ENCODE assay signal across 1 cellular context in the genomic region with DNA sequence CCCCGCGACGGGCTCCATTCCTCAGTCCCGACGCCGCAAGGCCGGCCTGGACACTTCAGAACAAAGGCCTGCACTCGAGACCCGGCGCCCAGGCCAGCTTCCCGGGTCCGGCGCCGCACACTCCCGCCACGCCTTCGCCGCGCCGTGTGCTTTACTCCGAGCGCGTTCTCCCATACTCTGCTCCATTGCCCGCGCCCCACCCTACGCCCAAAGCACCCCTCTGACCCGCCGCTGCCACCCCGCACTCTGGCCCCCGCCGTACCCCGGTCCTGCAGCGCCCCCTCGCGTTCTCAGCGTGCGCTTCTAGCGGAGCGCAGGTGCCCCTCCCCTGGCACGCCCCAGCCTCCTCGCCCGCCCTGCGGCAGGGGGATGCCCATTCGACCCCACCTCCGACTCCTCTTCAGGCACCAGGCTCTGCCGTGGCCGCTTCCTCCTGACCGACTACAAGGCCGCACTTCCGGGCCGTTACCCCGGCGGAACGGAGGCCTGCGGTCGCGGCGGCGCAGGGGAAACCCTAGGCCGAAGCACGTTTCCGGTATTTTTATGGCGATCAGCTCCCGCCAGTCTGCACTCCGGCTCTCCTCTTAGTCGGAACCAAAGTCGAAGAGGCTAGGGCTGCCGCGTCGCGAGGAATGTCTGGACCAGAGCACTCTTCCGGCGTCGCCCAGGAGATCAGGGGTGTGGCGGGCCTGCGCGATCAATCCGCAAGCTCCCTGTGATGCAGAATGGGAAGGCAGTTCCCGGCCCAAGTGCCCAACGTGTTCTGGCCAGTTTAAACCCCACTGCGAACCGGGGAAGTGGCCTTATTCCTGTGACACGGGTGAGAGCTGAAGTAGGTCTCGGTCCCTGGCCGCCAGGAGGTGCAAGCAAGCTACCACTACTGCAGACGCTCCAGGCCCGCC.
TF ChIP-seq lines count a peak whose summit lies in the region.

Gene ZBTB45, minus strand, starts transcription at position 456 of the 902 bp plus-strand sequence. CDS start 2,137 bp downstream, outside the sequence.

TF ChIP-seq in K562, 482 proteins besides CTCF, POLR2A, EP300 and RAD21 (continued from another document and continues in another):
- TF ChIP-seq, protein P1, sequence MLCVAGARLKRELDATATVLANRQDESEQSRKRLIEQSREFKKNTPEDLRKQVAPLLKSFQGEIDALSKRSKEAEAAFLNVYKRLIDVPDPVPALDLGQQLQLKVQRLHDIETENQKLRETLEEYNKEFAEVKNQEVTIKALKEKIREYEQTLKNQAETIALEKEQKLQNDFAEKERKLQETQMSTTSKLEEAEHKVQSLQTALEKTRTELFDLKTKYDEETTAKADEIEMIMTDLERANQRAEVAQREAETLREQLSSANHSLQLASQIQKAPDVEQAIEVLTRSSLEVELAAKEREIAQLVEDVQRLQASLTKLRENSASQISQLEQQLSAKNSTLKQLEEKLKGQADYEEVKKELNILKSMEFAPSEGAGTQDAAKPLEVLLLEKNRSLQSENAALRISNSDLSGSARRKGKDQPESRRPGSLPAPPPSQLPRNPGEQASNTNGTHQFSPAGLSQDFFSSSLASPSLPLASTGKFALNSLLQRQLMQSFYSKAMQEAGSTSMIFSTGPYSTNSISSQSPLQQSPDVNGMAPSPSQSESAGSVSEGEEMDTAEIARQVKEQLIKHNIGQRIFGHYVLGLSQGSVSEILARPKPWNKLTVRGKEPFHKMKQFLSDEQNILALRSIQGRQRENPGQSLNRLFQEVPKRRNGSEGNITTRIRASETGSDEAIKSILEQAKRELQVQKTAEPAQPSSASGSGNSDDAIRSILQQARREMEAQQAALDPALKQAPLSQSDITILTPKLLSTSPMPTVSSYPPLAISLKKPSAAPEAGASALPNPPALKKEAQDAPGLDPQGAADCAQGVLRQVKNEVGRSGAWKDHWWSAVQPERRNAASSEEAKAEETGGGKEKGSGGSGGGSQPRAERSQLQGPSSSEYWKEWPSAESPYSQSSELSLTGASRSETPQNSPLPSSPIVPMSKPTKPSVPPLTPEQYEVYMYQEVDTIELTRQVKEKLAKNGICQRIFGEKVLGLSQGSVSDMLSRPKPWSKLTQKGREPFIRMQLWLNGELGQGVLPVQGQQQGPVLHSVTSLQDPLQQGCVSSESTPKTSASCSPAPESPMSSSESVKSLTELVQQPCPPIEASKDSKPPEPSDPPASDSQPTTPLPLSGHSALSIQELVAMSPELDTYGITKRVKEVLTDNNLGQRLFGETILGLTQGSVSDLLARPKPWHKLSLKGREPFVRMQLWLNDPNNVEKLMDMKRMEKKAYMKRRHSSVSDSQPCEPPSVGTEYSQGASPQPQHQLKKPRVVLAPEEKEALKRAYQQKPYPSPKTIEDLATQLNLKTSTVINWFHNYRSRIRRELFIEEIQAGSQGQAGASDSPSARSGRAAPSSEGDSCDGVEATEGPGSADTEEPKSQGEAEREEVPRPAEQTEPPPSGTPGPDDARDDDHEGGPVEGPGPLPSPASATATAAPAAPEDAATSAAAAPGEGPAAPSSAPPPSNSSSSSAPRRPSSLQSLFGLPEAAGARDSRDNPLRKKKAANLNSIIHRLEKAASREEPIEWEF (CRISPR knock-in tag; IDR thresholded peaks at IDR 0.05), result no peak
- peak; percentile 16; the same call in 1 of the 2 replicates for TF ChIP-seq ZNF41 (CRISPR knock-in tag; conservative IDR thresholded peaks at IDR 0.05)
- peak; percentile 60 for TF ChIP-seq ARID1B (IDR thresholded peaks at IDR 0.05)
- TF ChIP-seq KAT8 (IDR thresholded peaks at IDR 0.05; ENCODE audit: low read depth), result no peak
- TF ChIP-seq CHD1 (IDR thresholded peaks at IDR 0.05; ENCODE audit: low read length), result peak; percentile 84
- peak; percentile 73; the same call in 1 of the 2 replicates for TF ChIP-seq ZNF76 (CRISPR knock-in tag; IDR thresholded peaks at IDR 0.05; ENCODE audit: borderline replicate concordance)
- peak; percentile 98 for TF ChIP-seq RBM22 (IDR thresholded peaks at IDR 0.05; ENCODE audit: low read depth, low read length, poor library complexity, severe bottlenecking)
- peak; percentile 92 for TF ChIP-seq CREM (IDR thresholded peaks at IDR 0.05; ENCODE audit: low read depth)
- TF ChIP-seq SRF (CRISPR knock-in tag; IDR thresholded peaks at IDR 0.05), result peak in 1 of 2 experiments; percentile 75; a peak in 1 of 4 replicates
- no peak for TF ChIP-seq CEBPG (CRISPR knock-in tag; IDR thresholded peaks at IDR 0.05)
- no peak for TF ChIP-seq CEBPG (tag; conservative IDR thresholded peaks at IDR 0.05 in 1 of 2, IDR thresholded peaks at IDR 0.05 in 1 of 2)
- TF ChIP-seq ZHX1 (conservative IDR thresholded peaks at IDR 0.05; ENCODE audit: low read length), result peak; percentile 48; the same call in 1 of the 2 replicates
- TF ChIP-seq PTRF (tag; IDR thresholded peaks at IDR 0.05), result no peak
- TF ChIP-seq, protein P2, sequence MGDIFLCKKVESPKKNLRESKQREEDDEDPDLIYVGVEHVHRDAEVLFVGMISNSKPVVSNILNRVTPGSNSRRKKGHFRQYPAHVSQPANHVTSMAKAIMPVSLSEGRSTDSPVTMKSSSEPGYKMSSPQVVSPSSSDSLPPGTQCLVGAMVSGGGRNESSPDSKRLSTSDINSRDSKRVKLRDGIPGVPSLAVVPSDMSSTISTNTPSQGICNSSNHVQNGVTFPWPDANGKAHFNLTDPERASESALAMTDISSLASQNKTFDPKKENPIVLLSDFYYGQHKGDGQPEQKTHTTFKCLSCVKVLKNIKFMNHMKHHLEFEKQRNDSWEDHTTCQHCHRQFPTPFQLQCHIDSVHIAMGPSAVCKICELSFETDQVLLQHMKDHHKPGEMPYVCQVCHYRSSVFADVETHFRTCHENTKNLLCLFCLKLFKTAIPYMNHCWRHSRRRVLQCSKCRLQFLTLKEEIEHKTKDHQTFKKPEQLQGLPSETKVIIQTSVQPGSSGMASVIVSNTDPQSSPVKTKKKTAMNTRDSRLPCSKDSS (IDR thresholded peaks at IDR 0.05; ENCODE audit: low read depth, partially characterized antibody), result no peak
- no peak for TF ChIP-seq WHSC1 (IDR thresholded peaks at IDR 0.05; ENCODE audit: low read length)
- no peak for TF ChIP-seq MITF (IDR thresholded peaks at IDR 0.05)
- TF ChIP-seq, protein P3, sequence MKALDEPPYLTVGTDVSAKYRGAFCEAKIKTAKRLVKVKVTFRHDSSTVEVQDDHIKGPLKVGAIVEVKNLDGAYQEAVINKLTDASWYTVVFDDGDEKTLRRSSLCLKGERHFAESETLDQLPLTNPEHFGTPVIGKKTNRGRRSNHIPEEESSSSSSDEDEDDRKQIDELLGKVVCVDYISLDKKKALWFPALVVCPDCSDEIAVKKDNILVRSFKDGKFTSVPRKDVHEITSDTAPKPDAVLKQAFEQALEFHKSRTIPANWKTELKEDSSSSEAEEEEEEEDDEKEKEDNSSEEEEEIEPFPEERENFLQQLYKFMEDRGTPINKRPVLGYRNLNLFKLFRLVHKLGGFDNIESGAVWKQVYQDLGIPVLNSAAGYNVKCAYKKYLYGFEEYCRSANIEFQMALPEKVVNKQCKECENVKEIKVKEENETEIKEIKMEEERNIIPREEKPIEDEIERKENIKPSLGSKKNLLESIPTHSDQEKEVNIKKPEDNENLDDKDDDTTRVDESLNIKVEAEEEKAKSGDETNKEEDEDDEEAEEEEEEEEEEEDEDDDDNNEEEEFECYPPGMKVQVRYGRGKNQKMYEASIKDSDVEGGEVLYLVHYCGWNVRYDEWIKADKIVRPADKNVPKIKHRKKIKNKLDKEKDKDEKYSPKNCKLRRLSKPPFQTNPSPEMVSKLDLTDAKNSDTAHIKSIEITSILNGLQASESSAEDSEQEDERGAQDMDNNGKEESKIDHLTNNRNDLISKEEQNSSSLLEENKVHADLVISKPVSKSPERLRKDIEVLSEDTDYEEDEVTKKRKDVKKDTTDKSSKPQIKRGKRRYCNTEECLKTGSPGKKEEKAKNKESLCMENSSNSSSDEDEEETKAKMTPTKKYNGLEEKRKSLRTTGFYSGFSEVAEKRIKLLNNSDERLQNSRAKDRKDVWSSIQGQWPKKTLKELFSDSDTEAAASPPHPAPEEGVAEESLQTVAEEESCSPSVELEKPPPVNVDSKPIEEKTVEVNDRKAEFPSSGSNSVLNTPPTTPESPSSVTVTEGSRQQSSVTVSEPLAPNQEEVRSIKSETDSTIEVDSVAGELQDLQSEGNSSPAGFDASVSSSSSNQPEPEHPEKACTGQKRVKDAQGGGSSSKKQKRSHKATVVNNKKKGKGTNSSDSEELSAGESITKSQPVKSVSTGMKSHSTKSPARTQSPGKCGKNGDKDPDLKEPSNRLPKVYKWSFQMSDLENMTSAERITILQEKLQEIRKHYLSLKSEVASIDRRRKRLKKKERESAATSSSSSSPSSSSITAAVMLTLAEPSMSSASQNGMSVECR (CRISPR knock-in tag; IDR thresholded peaks at IDR 0.05), result peak; percentile 97
- TF ChIP-seq ZNF184 (CRISPR knock-in tag; IDR thresholded peaks at IDR 0.05), result no peak
- TF ChIP-seq TAF15 (IDR thresholded peaks at IDR 0.05; ENCODE audit: low read depth, low read length), result no peak
- no peak for TF ChIP-seq ZNF561 (CRISPR knock-in tag; conservative IDR thresholded peaks at IDR 0.05)
- TF ChIP-seq, protein P4, sequence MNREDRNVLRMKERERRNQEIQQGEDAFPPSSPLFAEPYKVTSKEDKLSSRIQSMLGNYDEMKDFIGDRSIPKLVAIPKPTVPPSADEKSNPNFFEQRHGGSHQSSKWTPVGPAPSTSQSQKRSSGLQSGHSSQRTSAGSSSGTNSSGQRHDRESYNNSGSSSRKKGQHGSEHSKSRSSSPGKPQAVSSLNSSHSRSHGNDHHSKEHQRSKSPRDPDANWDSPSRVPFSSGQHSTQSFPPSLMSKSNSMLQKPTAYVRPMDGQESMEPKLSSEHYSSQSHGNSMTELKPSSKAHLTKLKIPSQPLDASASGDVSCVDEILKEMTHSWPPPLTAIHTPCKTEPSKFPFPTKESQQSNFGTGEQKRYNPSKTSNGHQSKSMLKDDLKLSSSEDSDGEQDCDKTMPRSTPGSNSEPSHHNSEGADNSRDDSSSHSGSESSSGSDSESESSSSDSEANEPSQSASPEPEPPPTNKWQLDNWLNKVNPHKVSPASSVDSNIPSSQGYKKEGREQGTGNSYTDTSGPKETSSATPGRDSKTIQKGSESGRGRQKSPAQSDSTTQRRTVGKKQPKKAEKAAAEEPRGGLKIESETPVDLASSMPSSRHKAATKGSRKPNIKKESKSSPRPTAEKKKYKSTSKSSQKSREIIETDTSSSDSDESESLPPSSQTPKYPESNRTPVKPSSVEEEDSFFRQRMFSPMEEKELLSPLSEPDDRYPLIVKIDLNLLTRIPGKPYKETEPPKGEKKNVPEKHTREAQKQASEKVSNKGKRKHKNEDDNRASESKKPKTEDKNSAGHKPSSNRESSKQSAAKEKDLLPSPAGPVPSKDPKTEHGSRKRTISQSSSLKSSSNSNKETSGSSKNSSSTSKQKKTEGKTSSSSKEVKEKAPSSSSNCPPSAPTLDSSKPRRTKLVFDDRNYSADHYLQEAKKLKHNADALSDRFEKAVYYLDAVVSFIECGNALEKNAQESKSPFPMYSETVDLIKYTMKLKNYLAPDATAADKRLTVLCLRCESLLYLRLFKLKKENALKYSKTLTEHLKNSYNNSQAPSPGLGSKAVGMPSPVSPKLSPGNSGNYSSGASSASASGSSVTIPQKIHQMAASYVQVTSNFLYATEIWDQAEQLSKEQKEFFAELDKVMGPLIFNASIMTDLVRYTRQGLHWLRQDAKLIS (CRISPR knock-in tag; IDR thresholded peaks at IDR 0.05), result peak; percentile 93; the same call in 1 of the 2 replicates
- peak; percentile 82 for TF ChIP-seq ATF1 (CRISPR knock-in tag; IDR thresholded peaks at IDR 0.05)
- peak; percentile 91 for TF ChIP-seq ATF1 (tag; IDR thresholded peaks at IDR 0.05)
- TF ChIP-seq, protein P5, sequence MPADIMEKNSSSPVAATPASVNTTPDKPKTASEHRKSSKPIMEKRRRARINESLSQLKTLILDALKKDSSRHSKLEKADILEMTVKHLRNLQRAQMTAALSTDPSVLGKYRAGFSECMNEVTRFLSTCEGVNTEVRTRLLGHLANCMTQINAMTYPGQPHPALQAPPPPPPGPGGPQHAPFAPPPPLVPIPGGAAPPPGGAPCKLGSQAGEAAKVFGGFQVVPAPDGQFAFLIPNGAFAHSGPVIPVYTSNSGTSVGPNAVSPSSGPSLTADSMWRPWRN (IDR thresholded peaks at IDR 0.05; ENCODE audit: low read depth), result no peak
- TF ChIP-seq YBX1 (IDR thresholded peaks at IDR 0.05), result no peak
- TF ChIP-seq SMARCC2 (IDR thresholded peaks at IDR 0.05; ENCODE audit: low read depth), result no peak
- 0 out of 2 replicates have a peak, but pooled peaks have one; percentile 54 for TF ChIP-seq LARP7 (IDR thresholded peaks at IDR 0.05)
- TF ChIP-seq, protein P6, sequence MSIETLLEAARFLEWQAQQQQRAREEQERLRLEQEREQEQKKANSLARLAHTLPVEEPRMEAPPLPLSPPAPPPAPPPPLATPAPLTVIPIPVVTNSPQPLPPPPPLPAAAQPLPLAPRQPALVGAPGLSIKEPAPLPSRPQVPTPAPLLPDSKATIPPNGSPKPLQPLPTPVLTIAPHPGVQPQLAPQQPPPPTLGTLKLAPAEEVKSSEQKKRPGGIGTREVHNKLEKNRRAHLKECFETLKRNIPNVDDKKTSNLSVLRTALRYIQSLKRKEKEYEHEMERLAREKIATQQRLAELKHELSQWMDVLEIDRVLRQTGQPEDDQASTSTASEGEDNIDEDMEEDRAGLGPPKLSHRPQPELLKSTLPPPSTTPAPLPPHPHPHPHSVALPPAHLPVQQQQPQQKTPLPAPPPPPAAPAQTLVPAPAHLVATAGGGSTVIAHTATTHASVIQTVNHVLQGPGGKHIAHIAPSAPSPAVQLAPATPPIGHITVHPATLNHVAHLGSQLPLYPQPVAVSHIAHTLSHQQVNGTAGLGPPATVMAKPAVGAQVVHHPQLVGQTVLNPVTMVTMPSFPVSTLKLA (conservative IDR thresholded peaks at IDR 0.05), result peak; percentile 88 to 92
- no peak for TF ChIP-seq KLF10 (CRISPR knock-in tag; IDR thresholded peaks at IDR 0.05)
- TF ChIP-seq CHD4 (IDR thresholded peaks at IDR 0.05; ENCODE audit: insufficient read depth, insufficient replicate concordance, low read depth, low read length, poor library complexity, severe bottlenecking), result no peak
